ENCODE assay signal across 10 cellular contexts in the genomic region with DNA sequence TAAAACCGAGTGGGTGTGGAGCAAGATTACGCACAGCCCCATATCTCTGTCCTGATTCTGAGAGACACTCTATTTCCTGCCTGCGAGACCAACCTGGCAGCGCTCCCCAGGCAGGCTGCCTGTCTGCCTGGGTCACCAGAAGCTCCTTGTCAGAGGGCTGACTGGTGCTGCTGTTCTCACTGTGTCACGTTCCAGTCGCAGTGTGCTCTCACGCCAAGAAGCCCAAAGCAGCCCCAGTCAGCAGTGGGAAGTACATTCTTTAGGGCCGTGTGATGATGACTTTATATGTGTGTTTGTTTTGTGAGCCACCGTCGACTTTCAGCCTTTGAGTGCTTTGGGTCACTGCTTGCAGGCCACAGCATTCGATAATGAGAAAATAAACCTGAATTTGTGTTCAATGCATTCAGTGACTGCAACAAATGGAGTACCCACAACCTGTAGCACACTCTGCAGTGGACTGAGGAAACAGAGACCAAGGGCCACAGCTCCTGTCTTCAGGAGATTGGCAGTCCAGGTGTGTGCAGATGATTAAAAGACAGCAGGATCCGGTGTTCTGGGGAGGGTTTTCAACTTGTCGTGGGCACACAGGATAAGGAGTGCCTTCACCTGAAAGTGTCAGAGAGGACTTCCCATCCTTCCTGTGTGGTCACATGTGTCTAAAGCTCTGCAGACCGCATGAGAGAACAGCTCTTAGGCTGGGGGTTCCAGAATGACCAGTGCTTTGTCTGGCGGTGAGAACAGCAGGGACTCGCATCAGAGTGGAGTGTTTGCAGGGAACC. TPM values are rescaled to one million over a fixed set of nuclear protein-coding genes. Genes with fewer than 3 reads are reported as not detected.
DNase-seq lines count a peak whose midpoint lies in the region; ATAC-seq, FAIRE-seq and TF ChIP-seq lines count a peak whose summit lies in the region.
"Had no signal": no experiment of that assay in that cellular context is flagged by ENCODE, and none has a peak within 500 bp of the region (broad histone marks: within the 10 kb centered on the region; RNA-seq: fewer than 3 reads in every experiment).

No MANE protein-coding gene starts in this region.

- intact Hi-C loops in naive thymus-derived CD4-positive, alpha-beta T cell (cut with micrococcal nuclease), result loop anchor here (2.0 to 10.0 kb wide), 4 partner anchors 17 to 385 kb away; partner anchors contain the start of genes PHLPP1 (in 1 of the 2) and ZCCHC2 (in 1 of the 2)

- POLR2A ChIA-PET in naive thymus-derived CD4-positive, alpha-beta T cell (lab: Charles Lee), result no interaction called here

- H3K4me3 ChIP-seq in MM.1S (ENCODE audit: low read length), result no peak overlapping the region
- H3K4me3 ChIP-seq in naive thymus-derived CD4-positive, alpha-beta T cell (ENCODE audit: low read length), result no peak overlapping the region

- no peaks in the 10 kb centered on the region for H3K27me3 ChIP-seq in MM.1S (replicated peaks; ENCODE audit: insufficient read depth, low read length)
- peaks cover 12 to 20% of the 10 kb centered on the region in 2 donors for H3K27me3 ChIP-seq in naive thymus-derived CD4-positive, alpha-beta T cell (ENCODE audit: control insufficient read depth in 2 of 2, insufficient read depth in 2 of 2, low read length in 2 of 2)

- peak overlapping the region; percentile 37; the same call in 1 of the 2 replicates for H3K4me2 ChIP-seq in MM.1S (ENCODE audit: low read depth, low read length)

- TF ChIP-seq CTCF in MM.1S (IDR thresholded peaks at IDR 0.05; ENCODE audit: low read length), result no peak

- peak; percentile 29 for ATAC-seq in central memory CD8-positive, alpha-beta T cell (replicated peaks; ENCODE audit: extremely low read depth, poor library complexity, severe bottlenecking)
- ATAC-seq in naive thymus-derived CD4-positive, alpha-beta T cell, result peak; percentile 46
- no peak for ATAC-seq in GM18867 (IDR thresholded peaks at IDR 0.05; ENCODE audit: unreplicated experiment)
- no peak for ATAC-seq in GM21526 (IDR thresholded peaks at IDR 0.05; ENCODE audit: low FRiP score, unreplicated experiment)
- ATAC-seq: HCT116 had no signal

- no peaks in the 10 kb centered on the region for H4K20me1 ChIP-seq in MM.1S (ENCODE audit: insufficient read depth, low read length)

- H3K27ac Mint-ChIP-seq in central memory CD8-positive, alpha-beta T cell (ENCODE audit: low read depth), result peak overlapping the region; percentile 27
- peak overlapping the region in 2 of 9 donors; percentile 48 to 82 for H3K27ac Mint-ChIP-seq in naive thymus-derived CD4-positive, alpha-beta T cell

- peak overlapping the region; percentile 47; the same call in 1 of the 2 replicates for H2AFZ ChIP-seq in MM.1S (ENCODE audit: low read length)

- no peaks in the 10 kb centered on the region for H3K79me2 ChIP-seq in MM.1S (ENCODE audit: low read length)

- FAIRE-seq in GM12892 (lab: Jason Lieb, UNC), result no peak

- no peaks in the 10 kb centered on the region for H3K36me3 ChIP-seq in MM.1S (replicated peaks; ENCODE audit: insufficient read depth, low read length)
- no peaks in the 10 kb centered on the region for H3K36me3 ChIP-seq in naive thymus-derived CD4-positive, alpha-beta T cell (ENCODE audit: control insufficient read depth in 2 of 3, insufficient read depth in 3 of 3, low read length in 3 of 3)
- H3K36me3 ChIP-seq: neutrophil had no signal

- peaks cover 7% of the 10 kb centered on the region for H3K4me1 Mint-ChIP-seq in central memory CD8-positive, alpha-beta T cell
- H3K4me1 Mint-ChIP-seq in naive thymus-derived CD4-positive, alpha-beta T cell, result peaks cover 14 to 65% (median 33%) of the 10 kb centered on the region in 7 donors

- peaks cover 3% of the 10 kb centered on the region for H3K36me3 Mint-ChIP-seq in central memory CD8-positive, alpha-beta T cell (ENCODE audit: insufficient read depth)
- peaks cover 0 to 8% (median 0%) of the 10 kb centered on the region in 5 donors for H3K36me3 Mint-ChIP-seq in naive thymus-derived CD4-positive, alpha-beta T cell

- H3K9me3 Mint-ChIP-seq in central memory CD8-positive, alpha-beta T cell, result no peaks in the 10 kb centered on the region
- no peaks in the 10 kb centered on the region for H3K9me3 Mint-ChIP-seq in naive thymus-derived CD4-positive, alpha-beta T cell

- peak overlapping the region; percentile 15; the same call in 1 of the 2 replicates for H3K27ac ChIP-seq in MM.1S (ENCODE audit: low read length)
- H3K27ac ChIP-seq in naive thymus-derived CD4-positive, alpha-beta T cell (ENCODE audit: low read depth, low read length), result no peak overlapping the region
- H3K27ac ChIP-seq: neutrophil had no signal

- H3F3A ChIP-seq in MM.1S (ENCODE audit: insufficient read depth, low read length), result no peaks in the 10 kb centered on the region

- DNase-seq in EH (ENCODE audit: low read depth) (peak; percentile 89), MM.1S (peak; percentile 79), GM12892 (ENCODE audit: insufficient read length) (no peak), globus pallidus (ENCODE audit: low spot score) (no peak)
- no peak for DNase-seq in central memory CD8-positive, alpha-beta T cell (ENCODE audit: low spot score in 2 of 2)
- DNase-seq in naive thymus-derived CD4-positive, alpha-beta T cell, result peak in 6 of 9 donors; percentile 15 to 42 (median 26)

- peaks cover 19% of the 10 kb centered on the region; the same call in 1 of the 2 replicates for H3K4me1 ChIP-seq in MM.1S (ENCODE audit: low read length)
- H3K4me1 ChIP-seq in naive thymus-derived CD4-positive, alpha-beta T cell (ENCODE audit: control insufficient read depth in 2 of 2, insufficient read depth in 2 of 2, low read length in 2 of 2), result peaks cover 14 to 17% of the 10 kb centered on the region in 2 donors

- H3K4me3 Mint-ChIP-seq in central memory CD8-positive, alpha-beta T cell, result no peak overlapping the region
- H3K4me3 Mint-ChIP-seq in naive thymus-derived CD4-positive, alpha-beta T cell, result peak overlapping the region in 4 of 10 donors; percentile 36 to 82 (median 54)

- no peaks in the 10 kb centered on the region for H3K9me3 ChIP-seq in MM.1S (replicated peaks; ENCODE audit: insufficient read depth, low read length)
- H3K9me3 ChIP-seq in naive thymus-derived CD4-positive, alpha-beta T cell (ENCODE audit: control insufficient read depth in 2 of 3, low read length in 3 of 3), result no peaks in the 10 kb centered on the region
- H3K9me3 ChIP-seq: neutrophil had no signal

- no peak overlapping the region for H3K9ac ChIP-seq in MM.1S (ENCODE audit: low read length)

- TF ChIP-seq POLR2A in GM12892 (IDR thresholded peaks at IDR 0.05; ENCODE audit: low read depth, low read length), result no peak

- H3K9me2 ChIP-seq in MM.1S (replicated peaks; ENCODE audit: insufficient read depth, low read length), result no peaks in the 10 kb centered on the region

- CTCF ChIA-PET in naive thymus-derived CD4-positive, alpha-beta T cell (lab: Charles Lee), result no interaction called here

- H3K27me3 Mint-ChIP-seq in central memory CD8-positive, alpha-beta T cell, result peaks cover 94% of the 10 kb centered on the region
- peaks cover 8 to 77% (median 68%) of the 10 kb centered on the region in 5 donors for H3K27me3 Mint-ChIP-seq in naive thymus-derived CD4-positive, alpha-beta T cell

RNA-seq across cellular contexts. Expression of gene TNFRSF11A, which starts 4.8 kb away (rescaled TPM):
- 10 to 100 TPM in 1 of 5 experiments, 1 to 10 TPM in 1, under 1 TPM in 3; 0.16 to 22.2 (median 0.68) TPM for total RNA-seq in naive thymus-derived CD4-positive, alpha-beta T cell
- not detected for polyA plus RNA-seq in naive thymus-derived CD4-positive, alpha-beta T cell
- polyA plus RNA-seq in GM12892 (2012; ENCODE audit: missing spikeins), result 2.5 TPM

Comparison
In these comparisons a context has a peak if more than half of its experiments do, and no peak if none do; other contexts are left out.
1. DNase-seq: peak in EH (single experiment), MM.1S (single experiment) and naive thymus-derived CD4-positive, alpha-beta T cell (6 of 9); none in central memory CD8-positive, alpha-beta T cell (0 of 2), GM12892 (single experiment) and globus pallidus (single experiment).
2. ATAC-seq: peak in central memory CD8-positive, alpha-beta T cell (single experiment) and naive thymus-derived CD4-positive, alpha-beta T cell (single experiment); none in GM18867 (single experiment) and GM21526 (single experiment).